ENCODE assay signal across 8 cellular contexts in genomic region chr18:70490008-70490933, GRCh38.
DNase-seq lines count a peak whose midpoint lies in the region; ATAC-seq lines count a peak whose summit lies in the region.

No MANE protein-coding gene starts in this region.

- no peaks in the 10 kb centered on the region for H3K9me3 Mint-ChIP-seq in activated T-cell treated with anti-CD3 and anti-CD28 coated beads, Interleukin-2, amount 50 U/mL, for 72 hours

- peaks cover 0 to 45% (median 5%) of the 10 kb centered on the region in 10 experiments; a peak in 10 of 20 replicates for H3K4me1 ChIP-seq in BLaER1 treated with 17β-estradiol and CSF1 and Interleukin-3, amounts not matched to agents 10 nM and 100 nM

- peaks cover 11% of the 10 kb centered on the region for H3K27me3 Mint-ChIP-seq in activated T-cell treated with anti-CD3 and anti-CD28 coated beads, Interleukin-2, amount 50 U/mL, for 72 hours (ENCODE audit: low read depth)

- intact Hi-C loops in head of caudate nucleus (cut with DNase I), result no loop called here

- no peaks in the 10 kb centered on the region for H3K27me3 ChIP-seq in BLaER1 treated with 17β-estradiol and CSF1 and Interleukin-3, amounts not matched to agents 10 nM and 100 nM

- ATAC-seq in GM18502 (IDR thresholded peaks at IDR 0.05; ENCODE audit: poor library complexity, unreplicated experiment) (peak; percentile 64), HG03460 (IDR thresholded peaks at IDR 0.05; ENCODE audit: unreplicated experiment) (peak; percentile 62), HG03135 (IDR thresholded peaks at IDR 0.05; ENCODE audit: unreplicated experiment) (no peak)
- no peak for ATAC-seq in activated T-cell treated with anti-CD3 and anti-CD28 coated beads, Interleukin-2, amount 50 U/mL, for 72 hours (replicated peaks in 1 of 2)

- H3K36me3 Mint-ChIP-seq in activated T-cell treated with anti-CD3 and anti-CD28 coated beads, Interleukin-2, amount 50 U/mL, for 72 hours (ENCODE audit: insufficient read depth in 2 of 2), result no peaks in the 10 kb centered on the region

- H3K4me3 ChIP-seq in BLaER1 treated with 17β-estradiol and CSF1 and Interleukin-3, amounts not matched to agents 10 nM and 100 nM, result no peak overlapping the region; a peak in 3 of 20 replicates

- peak; percentile 79 for DNase-seq in NCI-H82 (lab: John Stamatoyannopoulos, UW)
- peak; percentile 17 to 23 for DNase-seq in activated T-cell treated with anti-CD3 and anti-CD28 coated beads, Interleukin-2, amount 50 U/mL, for 72 hours
- peak in 36 of 42 donors; percentile 16 to 89 (median 59) for DNase-seq in head of caudate nucleus
- DNase-seq in retina, result peak; percentile 70

- H3K4me2 ChIP-seq in BLaER1 treated with 17β-estradiol and CSF1 and Interleukin-3, amounts not matched to agents 10 nM and 100 nM, result peak overlapping the region in 5 of 11 experiments; percentile 51 to 72 (median 67); a peak in 10 of 22 replicates

- H3K27ac ChIP-seq in BLaER1 treated with 17β-estradiol and CSF1 and Interleukin-3, amounts not matched to agents 10 nM and 100 nM, result peak overlapping the region in 6 of 11 experiments; percentile 22 to 90 (median 82); a peak in 11 of 22 replicates

- peak overlapping the region in 4 of 11 experiments; percentile 58 to 76 (median 68); a peak in 8 of 22 replicates for H3K9ac ChIP-seq in BLaER1 treated with 17β-estradiol and CSF1 and Interleukin-3, amounts not matched to agents 10 nM and 100 nM

- H3K9me3 ChIP-seq in BLaER1 treated with 17β-estradiol and CSF1 and Interleukin-3, amounts not matched to agents 10 nM and 100 nM (replicated peaks in 1 of 11), result no peaks in the 10 kb centered on the region

- H3K27ac Mint-ChIP-seq in activated T-cell treated with anti-CD3 and anti-CD28 coated beads, Interleukin-2, amount 50 U/mL, for 72 hours, result no peak overlapping the region

- H4K20me1 ChIP-seq in BLaER1 treated with 17β-estradiol and CSF1 and Interleukin-3, amounts not matched to agents 10 nM and 100 nM, result no peaks in the 10 kb centered on the region

- no peaks in the 10 kb centered on the region for H3K4me1 Mint-ChIP-seq in activated T-cell treated with anti-CD3 and anti-CD28 coated beads, Interleukin-2, amount 50 U/mL, for 72 hours (ENCODE audit: low read depth)

- no peak overlapping the region for H3K4me3 Mint-ChIP-seq in activated T-cell treated with anti-CD3 and anti-CD28 coated beads, Interleukin-2, amount 50 U/mL, for 72 hours

- H3K36me3 ChIP-seq in BLaER1 treated with 17β-estradiol and CSF1 and Interleukin-3, amounts not matched to agents 10 nM and 100 nM, result no peaks in the 10 kb centered on the region

Comparison
In these comparisons a context has a peak if more than half of its experiments do, and no peak if none do; other contexts are left out.
1. ATAC-seq: peak in GM18502 (single experiment) and HG03460 (single experiment); none in activated T-cell treated with anti-CD3 and anti-CD28 coated beads, Interleukin-2, amount 50 U/mL, for 72 hours (0 of 2) and HG03135 (single experiment).
2. DNase-seq: peak in every context shown above with its lines; median percentile 79 in NCI-H82; 70 in retina; 59 in head of caudate nucleus; 20 in activated T-cell treated with anti-CD3 and anti-CD28 coated beads, Interleukin-2, amount 50 U/mL, for 72 hours.